In genomic region chr7:44985033-44985695, GRCh38 we compare ENCODE assay signal across 9 cellular contexts. TPM values are rescaled to one million over a fixed set of nuclear protein-coding genes. Genes with fewer than 3 reads are reported as not detected.
DNase-seq lines count a peak whose midpoint lies in the region; ATAC-seq and TF ChIP-seq lines count a peak whose summit lies in the region.
"Had no signal": no experiment of that assay in that cellular context is flagged by ENCODE, and none has a peak within 500 bp of the region (broad histone marks: within the 10 kb centered on the region; RNA-seq: fewer than 3 reads in every experiment).

No MANE protein-coding gene starts in this region.

- WGBS in neuronal stem cell (ENCODE audit: extremely low coverage in 2 of 2, insufficient read length in 2 of 2, insufficient replicate concordance in 1 of 2), 2 donors, result no CpG with 5 or more reads among the region's 6 CpGs

- H3K4me2 ChIP-seq in neuronal stem cell (ENCODE audit: insufficient read depth, low read length, poor library complexity, severe bottlenecking), result peak overlapping the region; percentile 37

- peaks cover 23% of the 10 kb centered on the region for H3K36me3 ChIP-seq in CD8-positive, alpha-beta T cell (ENCODE audit: insufficient read depth, low read length)
- H3K36me3 ChIP-seq in duodenal mucosa (ENCODE audit: control insufficient read depth in 1 of 2, insufficient read depth in 2 of 2, low read length in 2 of 2), result peaks cover 20 to 44% of the 10 kb centered on the region in 2 donors
- peaks cover 27 to 32% of the 10 kb centered on the region in 2 donors for H3K36me3 ChIP-seq in neuronal stem cell (replicated peaks in 1 of 2; ENCODE audit: control insufficient read depth in 2 of 2, insufficient read depth in 2 of 2, low read length in 2 of 2)

- no peak for TF ChIP-seq CTCF in CD8-positive, alpha-beta T cell (IDR thresholded peaks at IDR 0.05)
- TF ChIP-seq CTCF in NB4 (IDR thresholded peaks at IDR 0.05; ENCODE audit: low read depth, low read length) (no peak), GM10266 (IDR thresholded peaks at IDR 0.05; ENCODE audit: control insufficient read depth, insufficient read depth, low read depth, missing control alignments) (no peak)

- CTCF ChIA-PET in CD8-positive, alpha-beta T cell (lab: Charles Lee), result interaction anchor here (0.7 to 1.0 kb wide), 2 partner anchors 14 to 16 kb away, joined by 3 to 4 read pairs; no protein-coding TSS in a partner anchor

- H3K27me3 ChIP-seq in CD8-positive, alpha-beta T cell (ENCODE audit: insufficient read depth, low read length), result no peaks in the 10 kb centered on the region
- H3K27me3 ChIP-seq in duodenal mucosa (ENCODE audit: control insufficient read depth in 1 of 2, insufficient read depth in 2 of 2, low read length in 2 of 2) (no peaks in the 10 kb centered on the region), neuronal stem cell (ENCODE audit: control insufficient read depth in 3 of 3, insufficient read depth in 3 of 3, low read depth in 1 of 3, low read length in 3 of 3) (no peaks in the 10 kb centered on the region)

- H4K91ac ChIP-seq in neuronal stem cell (ENCODE audit: low read depth, low read length, poor library complexity), result no peak overlapping the region

- no peak for ATAC-seq in CD8-positive, alpha-beta T cell
- ATAC-seq in HG03354 (IDR thresholded peaks at IDR 0.05; ENCODE audit: poor library complexity, severe bottlenecking, unreplicated experiment), result no peak

- no peaks in the 10 kb centered on the region for H3K79me1 ChIP-seq in neuronal stem cell (ENCODE audit: low read depth, low read length)

- POLR2A ChIA-PET in CD8-positive, alpha-beta T cell (lab: Charles Lee), result interaction anchor here (0.9 to 1.8 kb wide), 8 partner anchors 7 to 100 kb away, joined by 3 to 14 read pairs (median 6); partner anchors contain the start of genes CCM2 and PURB

- H3K36me3 Mint-ChIP-seq in CD8-positive, alpha-beta T cell, result peaks cover 54% of the 10 kb centered on the region

- no peak for DNase-seq in CD8-positive, alpha-beta T cell
- DNase-seq in NB4 (ENCODE audit: low read depth), result peak; percentile 47
- DNase-seq in neuronal stem cell (ENCODE audit: low spot score), result no peak
- DNase-seq in GM10266 (ENCODE audit: extremely low spot score), result no peak
- no peak for DNase-seq in HCEC 1CT
- DNase-seq in GM03348 (ENCODE audit: low spot score), result no peak
- DNase-seq: islet precursor cell had no signal

- peak overlapping the region; percentile 95 to 96 for H3K9ac ChIP-seq in duodenal mucosa (ENCODE audit: low read depth in 1 of 2, low read length in 2 of 2)
- H3K9ac ChIP-seq in neuronal stem cell (ENCODE audit: low read depth, low read length, poor library complexity), result peak overlapping the region; percentile 61

- H2BK15ac ChIP-seq in neuronal stem cell (ENCODE audit: low read length), result no peak overlapping the region

- no peak overlapping the region for H3K4ac ChIP-seq in neuronal stem cell (ENCODE audit: low read length)

- peak overlapping the region; percentile 96 for H3K4me3 Mint-ChIP-seq in CD8-positive, alpha-beta T cell

- H3K4me1 Mint-ChIP-seq in CD8-positive, alpha-beta T cell (ENCODE audit: low read depth), result peaks cover 63% of the 10 kb centered on the region

- no peak overlapping the region for H2BK12ac ChIP-seq in neuronal stem cell (ENCODE audit: low read length)

- H3K9me3 ChIP-seq in CD8-positive, alpha-beta T cell (ENCODE audit: low read length), result no peaks in the 10 kb centered on the region
- no peaks in the 10 kb centered on the region for H3K9me3 ChIP-seq in duodenal mucosa (ENCODE audit: control insufficient read depth in 1 of 2, low read length in 2 of 2)
- no peaks in the 10 kb centered on the region for H3K9me3 ChIP-seq in neuronal stem cell (replicated peaks in 1 of 2; ENCODE audit: control insufficient read depth in 2 of 2, insufficient read depth in 1 of 2, low read depth in 1 of 2, low read length in 2 of 2)

- intact Hi-C loops in CD8-positive, alpha-beta T cell (cut with DNase I, micrococcal nuclease), result loop anchor here (5.0 kb wide), 2 partner anchors 98 to 238 kb away; partner anchors contain the start of genes PURB (in 1 of the 2) and ZMIZ2 (in 1 of the 2)

- H3K18ac ChIP-seq in neuronal stem cell (ENCODE audit: low read length), result no peak overlapping the region

- H3K4me1 ChIP-seq in CD8-positive, alpha-beta T cell (ENCODE audit: insufficient read depth, low read length), result peaks cover 50% of the 10 kb centered on the region
- H3K4me1 ChIP-seq in duodenal mucosa (ENCODE audit: control insufficient read depth in 1 of 2, insufficient read depth in 2 of 2, low read length in 2 of 2) (peaks cover 32 to 36% of the 10 kb centered on the region in 2 donors), neuronal stem cell (ENCODE audit: control insufficient read depth in 2 of 2, insufficient read depth in 1 of 2, low read depth in 1 of 2, low read length in 2 of 2) (peaks cover 0 to 8% of the 10 kb centered on the region in 2 donors)

- H2BK120ac ChIP-seq in neuronal stem cell (ENCODE audit: low read depth, low read length), result no peak overlapping the region

- no peaks in the 10 kb centered on the region for H3K9me3 Mint-ChIP-seq in CD8-positive, alpha-beta T cell

- H3K23ac ChIP-seq in neuronal stem cell (ENCODE audit: low read depth, low read length, poor library complexity), result no peak overlapping the region

- no peak for TF ChIP-seq POLR2A in NB4 (IDR thresholded peaks at IDR 0.05; ENCODE audit: extremely low read depth, insufficient read length)

- H2AK5ac ChIP-seq in neuronal stem cell (ENCODE audit: low read depth, low read length), result no peak overlapping the region

- H2AFZ ChIP-seq in neuronal stem cell (ENCODE audit: low read length), result no peak overlapping the region

- no peak overlapping the region for H2BK5ac ChIP-seq in neuronal stem cell (ENCODE audit: low read length)

- no peaks in the 10 kb centered on the region for H3K27me3 Mint-ChIP-seq in CD8-positive, alpha-beta T cell (ENCODE audit: low read depth)

- H3K27ac ChIP-seq in CD8-positive, alpha-beta T cell (ENCODE audit: low read depth, low read length), result peak overlapping the region; percentile 93
- H3K27ac ChIP-seq in duodenal mucosa (ENCODE audit: low read depth, low read length) (no peak overlapping the region), neuronal stem cell (replicated peaks; ENCODE audit: low read length) (no peak overlapping the region)

- H3K14ac ChIP-seq in neuronal stem cell (ENCODE audit: low read length), result no peak overlapping the region

- no peak overlapping the region for H4K8ac ChIP-seq in neuronal stem cell (ENCODE audit: low read depth, low read length)

- peak overlapping the region; percentile 98 for H3K27ac Mint-ChIP-seq in CD8-positive, alpha-beta T cell

- H3K4me3 ChIP-seq in CD8-positive, alpha-beta T cell (ENCODE audit: low read depth, low read length), result peak overlapping the region; percentile 84
- H3K4me3 ChIP-seq in NB4 (ENCODE audit: low read depth, low read length) (peak overlapping the region; percentile 90), duodenal mucosa (ENCODE audit: low read depth in 1 of 2, low read length in 2 of 2) (peak overlapping the region; percentile 76 to 89), neuronal stem cell (ENCODE audit: low read length in 2 of 2) (peak overlapping the region; percentile 47 to 74)

RNA-seq across cellular contexts. Expression of gene MYO1G, which starts 6.3 kb away (rescaled TPM):
- total RNA-seq in CD8-positive, alpha-beta T cell, result 100 to 1,000 TPM; 142 to 143 TPM
- polyA plus RNA-seq in neuronal stem cell (2013, experiment 1 of 2), result 0.03 TPM
- 0.06 TPM for polyA plus RNA-seq in neuronal stem cell (2013, experiment 2 of 2)

RNA-seq across cellular contexts. Expression of gene CCM2, which starts 14.8 kb away (rescaled TPM):
- total RNA-seq in CD8-positive, alpha-beta T cell, result 10 to 100 TPM; 42.8 to 44.6 TPM
- 29.8 TPM for polyA plus RNA-seq in neuronal stem cell (2013, experiment 1 of 2)
- polyA plus RNA-seq in neuronal stem cell (2013, experiment 2 of 2), result 30.1 TPM
